1 cellular context compared by ENCODE assay signal in the genomic region with DNA sequence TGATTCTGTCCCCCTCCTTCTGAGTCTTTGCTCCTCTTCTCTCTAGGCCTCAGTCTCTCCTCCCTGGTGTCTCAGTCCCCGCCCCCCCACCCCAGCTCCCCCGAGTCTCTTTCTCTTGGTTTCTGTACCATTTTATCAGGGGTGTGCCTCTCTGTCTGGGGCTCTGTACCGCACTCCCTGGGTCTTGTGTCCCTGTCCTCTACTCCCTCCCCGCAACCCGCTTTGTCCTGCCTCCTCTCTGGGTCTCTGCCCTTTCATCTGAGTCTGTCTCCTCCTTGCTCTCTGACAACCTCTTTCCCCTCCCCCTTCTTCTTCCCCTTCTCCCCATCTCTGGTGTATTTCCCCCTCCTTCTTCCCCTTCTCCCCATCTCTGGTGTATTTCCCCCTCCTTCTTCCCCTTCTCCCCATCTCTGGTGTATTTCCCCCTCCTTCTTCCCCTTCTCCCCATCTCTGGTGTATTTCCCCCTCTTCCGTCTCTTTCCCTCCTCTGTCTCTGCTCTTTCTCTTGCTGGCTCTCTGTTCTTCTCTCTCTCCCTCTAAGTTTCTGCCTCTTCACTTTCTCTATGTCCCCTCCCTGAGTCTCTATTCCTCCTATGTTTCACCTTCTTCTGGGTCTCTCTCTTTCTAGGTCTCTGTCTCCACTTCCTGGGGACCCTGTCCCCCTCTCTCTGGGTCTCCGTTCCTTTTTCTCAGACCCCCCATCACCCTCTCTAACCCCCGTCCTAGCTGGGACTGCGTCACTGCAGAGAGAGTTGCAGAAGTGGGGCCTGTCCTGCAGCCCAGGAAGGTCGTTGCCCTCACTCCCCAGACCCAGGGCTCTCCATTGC.
TF ChIP-seq lines count a peak whose summit lies in the region.

No MANE protein-coding gene starts in this region.

TF ChIP-seq in endothelial cell of umbilical vein, 7 proteins besides CTCF, POLR2A, EP300 and RAD21 (continued from another document):
- TF ChIP-seq JUN (IDR thresholded peaks at IDR 0.05; ENCODE audit: borderline replicate concordance, insufficient read depth, insufficient read length, low read depth) (no peak), FOS (IDR thresholded peaks at IDR 0.05; ENCODE audit: borderline replicate concordance, insufficient read depth, low read length) (no peak)
